Comparison of ENCODE assay signal across 24 cellular contexts in the genomic region with DNA sequence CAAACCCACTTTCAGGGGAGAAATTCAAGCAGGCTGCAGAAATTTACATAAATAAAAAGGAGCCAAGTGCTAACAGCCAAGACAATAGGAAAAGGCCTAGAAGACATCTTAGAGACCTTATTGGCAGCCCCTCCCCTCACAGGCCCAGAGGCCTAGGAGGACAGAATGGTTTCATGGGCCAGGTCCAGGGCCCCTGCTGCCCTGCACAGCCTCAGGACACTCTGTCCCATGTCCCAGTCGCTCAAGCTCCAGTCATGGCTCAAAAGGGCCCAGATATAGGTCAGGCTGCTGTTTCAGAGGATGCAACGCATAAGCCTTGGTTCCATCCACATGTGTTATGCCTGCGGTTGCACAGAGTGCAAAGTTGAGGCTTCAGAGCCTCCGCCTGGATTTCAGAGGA. TPM values are rescaled to one million over a fixed set of nuclear protein-coding genes. Genes with fewer than 3 reads are reported as not detected.
DNase-seq lines count a peak whose midpoint lies in the region; ATAC-seq, FAIRE-seq and TF ChIP-seq lines count a peak whose summit lies in the region.
"Had no signal": no experiment of that assay in that cellular context is flagged by ENCODE, and none has a peak within 500 bp of the region (broad histone marks: within the 10 kb centered on the region; RNA-seq: fewer than 3 reads in every experiment).

No MANE protein-coding gene starts in this region.

- DNase-seq in A549 (ENCODE audit: low read depth in 1 of 2, low spot score in 1 of 2) (no peak), endodermal cell (no peak), neuronal stem cell (ENCODE audit: low spot score) (no peak), GM10266 (ENCODE audit: extremely low spot score) (no peak), immature natural killer cell (no peak)
- no peak for DNase-seq in activated naive CD4-positive, alpha-beta T cell treated with anti-CD3 and anti-CD28 coated beads, Interleukin-2, amount 50 U/mL, for 16 hours
- DNase-seq: CD8-positive, alpha-beta memory T cell; DMS79 treated with DMSO at 0.1 percent for 48 hours; GF-D8; MM.1S; NCI-H2029; NCI-H446; NCI-H524 treated with DMSO at 0.1 percent for 48 hours; NCI-H82; NK-92 treated with Interleukin-12 subunit alpha and Interleukin-12 subunit beta, amount 100 ng/mL, for 24 hours; PC-3; SJCRH30 had no signal

- H3K4me1 ChIP-seq in A549 = no peaks in the 10 kb centered on the region
- no peaks in the 10 kb centered on the region for H3K4me1 ChIP-seq in HEK293 (ENCODE audit: control insufficient read depth, insufficient read depth, low read length)
- H3K4me1 ChIP-seq in endodermal cell (ENCODE audit: control insufficient read depth, insufficient read depth, low read length) = no peaks in the 10 kb centered on the region
- H3K4me1 ChIP-seq in neuronal stem cell (ENCODE audit: control insufficient read depth in 2 of 2, insufficient read depth in 1 of 2, low read depth in 1 of 2, low read length in 2 of 2) = peaks cover 0 to 4% of the 10 kb centered on the region in 2 donors
- H3K4me1 ChIP-seq: SJCRH30 had no signal

- no peak overlapping the region for H2BK5ac ChIP-seq in neuronal stem cell (ENCODE audit: low read length)

- H3K4me1 Mint-ChIP-seq in endodermal cell (peaks cover 11% of the 10 kb centered on the region), immature natural killer cell (peaks cover 19 to 23% of the 10 kb centered on the region in 2 donors)

- H2AK5ac ChIP-seq in neuronal stem cell (ENCODE audit: low read depth, low read length) = no peak overlapping the region

- H3K9ac ChIP-seq in endodermal cell (ENCODE audit: extremely low read depth, low read length, poor library complexity, severe bottlenecking) = no peak overlapping the region
- H3K9ac ChIP-seq in neuronal stem cell (ENCODE audit: low read depth, low read length, poor library complexity) = no peak overlapping the region
- H3K9ac ChIP-seq: KMS-11 had no signal

- H4K91ac ChIP-seq in neuronal stem cell (ENCODE audit: low read depth, low read length, poor library complexity) = no peak overlapping the region

- TF ChIP-seq POLR2A in A549 (IDR thresholded peaks at IDR 0.05; ENCODE audit: low read length) = no peak

- H3K27ac Mint-ChIP-seq in endodermal cell = no peak overlapping the region
- no peak overlapping the region for H3K27ac Mint-ChIP-seq in immature natural killer cell
- H3K27ac Mint-ChIP-seq: CD14-positive monocyte had no signal

- FAIRE-seq in A549 (lab: Jason Lieb, UNC) = no peak
- FAIRE-seq: A204.1, GM12892 had no signal

- POLR2A ChIA-PET in A549 (lab: Yijun Ruan, JAX) = no interaction called here
- POLR2A ChIA-PET in HEK293 (lab: Yijun Ruan, JAX) = no interaction called here

- H3K27me3 ChIP-seq in endodermal cell (ENCODE audit: control insufficient read depth, insufficient read depth, low read length, poor library complexity, severe bottlenecking) (no peaks in the 10 kb centered on the region), neuronal stem cell (ENCODE audit: control insufficient read depth in 3 of 3, insufficient read depth in 3 of 3, low read depth in 1 of 3, low read length in 3 of 3) (no peaks in the 10 kb centered on the region)
- H3K27me3 ChIP-seq: SJCRH30 had no signal

- H3K27me3 Mint-ChIP-seq in endodermal cell (ENCODE audit: insufficient read depth) (no peaks in the 10 kb centered on the region), immature natural killer cell (ENCODE audit: low read depth in 3 of 3) (peaks cover 0 to 3% (median 2%) of the 10 kb centered on the region in 3 donors)

- no peak overlapping the region for H3K14ac ChIP-seq in neuronal stem cell (ENCODE audit: low read length)

- WGBS in A549 (ENCODE audit: missing lambda C conversion rate) = 70% methylated on average over 2 of the region's 4 CpGs
- 81 to 94% methylated on average over 4 of the region's 4 CpGs for WGBS in endodermal cell (ENCODE audit: insufficient coverage in 1 of 2, insufficient read length in 1 of 2), 2 experiments
- WGBS in neuronal stem cell (ENCODE audit: extremely low coverage in 2 of 2, insufficient read length in 2 of 2, insufficient replicate concordance in 1 of 2), 2 donors = no CpG with 5 or more reads among the region's 4 CpGs

- no peak overlapping the region for H3K4me3 Mint-ChIP-seq in endodermal cell
- H3K4me3 Mint-ChIP-seq in immature natural killer cell = no peak overlapping the region
- H3K4me3 Mint-ChIP-seq: CD14-positive monocyte; CD8-positive, alpha-beta memory T cell had no signal

- H2AFZ ChIP-seq in neuronal stem cell (ENCODE audit: low read length) = no peak overlapping the region

- H3K9me3 Mint-ChIP-seq in endodermal cell = peaks cover 40% of the 10 kb centered on the region
- peaks cover 0 to 7% (median 3%) of the 10 kb centered on the region in 6 donors for H3K9me3 Mint-ChIP-seq in immature natural killer cell

- H3K36me3 Mint-ChIP-seq in endodermal cell (ENCODE audit: low read depth) = peaks cover 74% of the 10 kb centered on the region
- H3K36me3 Mint-ChIP-seq in immature natural killer cell = peaks cover 30 to 46% (median 45%) of the 10 kb centered on the region in 3 donors

- H3K9me3 ChIP-seq in A549 (peaks cover 5% of the 10 kb centered on the region; the same call in 1 of the 3 replicates), HEK293 (ENCODE audit: control insufficient read depth, insufficient read depth, low read depth, low read length) (no peaks in the 10 kb centered on the region), endodermal cell (ENCODE audit: control insufficient read depth, low read length) (peaks cover 36% of the 10 kb centered on the region), neuronal stem cell (replicated peaks in 1 of 2; ENCODE audit: control insufficient read depth in 2 of 2, insufficient read depth in 1 of 2, low read depth in 1 of 2, low read length in 2 of 2) (peaks cover 8 to 25% of the 10 kb centered on the region in 2 donors)

- H3K36me3 ChIP-seq in HEK293 (ENCODE audit: control insufficient read depth in 2 of 2, insufficient read depth in 1 of 2, low read length in 2 of 2) = peaks cover 0 to 50% of the 10 kb centered on the region in 2 experiments; a peak in 1 of 3 replicates
- peaks cover 36% of the 10 kb centered on the region for H3K36me3 ChIP-seq in endodermal cell (ENCODE audit: control insufficient read depth, insufficient read depth, low read length)
- peaks cover 4 to 51% of the 10 kb centered on the region in 2 donors for H3K36me3 ChIP-seq in neuronal stem cell (replicated peaks in 1 of 2; ENCODE audit: control insufficient read depth in 2 of 2, insufficient read depth in 2 of 2, low read length in 2 of 2)
- H3K36me3 ChIP-seq: SJCRH30 had no signal

- H3K27ac ChIP-seq in A549 (no peak overlapping the region), HEK293 (ENCODE audit: extremely low read depth, low read depth, low read length) (no peak overlapping the region), endodermal cell (ENCODE audit: low read depth, low read length) (no peak overlapping the region), neuronal stem cell (replicated peaks; ENCODE audit: low read length) (no peak overlapping the region)
- H3K27ac ChIP-seq: KMS-11, SJCRH30 had no signal

- no peak overlapping the region for H3K4me2 ChIP-seq in A549
- H3K4me2 ChIP-seq in neuronal stem cell (ENCODE audit: insufficient read depth, low read length, poor library complexity, severe bottlenecking) = no peak overlapping the region
- H3K4me2 ChIP-seq: KMS-11 had no signal

- H3K4ac ChIP-seq in neuronal stem cell (ENCODE audit: low read length) = no peak overlapping the region

- H3K79me1 ChIP-seq in neuronal stem cell (ENCODE audit: low read depth, low read length) = no peaks in the 10 kb centered on the region

- H3K18ac ChIP-seq in neuronal stem cell (ENCODE audit: low read length) = peak overlapping the region; percentile 16

- TF ChIP-seq RAD21 in A549 (conservative IDR thresholded peaks at IDR 0.05 in 1 of 2, IDR thresholded peaks at IDR 0.05 in 1 of 2) = no peak

- no peak overlapping the region for H2BK120ac ChIP-seq in neuronal stem cell (ENCODE audit: low read depth, low read length)

- no peak overlapping the region for H4K8ac ChIP-seq in neuronal stem cell (ENCODE audit: low read depth, low read length)

- no peak for TF ChIP-seq CTCF in A549 (IDR thresholded peaks at IDR 0.05)
- TF ChIP-seq CTCF in HEK293 (tag by site-specific recombination; IDR thresholded peaks at IDR 0.05) = no peak
- TF ChIP-seq CTCF in endodermal cell (conservative IDR thresholded peaks at IDR 0.05) = no peak
- TF ChIP-seq CTCF in GM10266 (IDR thresholded peaks at IDR 0.05; ENCODE audit: control insufficient read depth, insufficient read depth, low read depth, missing control alignments) = no peak

- ATAC-seq in A549 = no peak
- ATAC-seq in HG03280 (IDR thresholded peaks at IDR 0.05; ENCODE audit: unreplicated experiment) = no peak
- ATAC-seq: PC-3, Right ventricle myocardium inferior had no signal

- CTCF ChIA-PET in A549 (lab: Yijun Ruan, JAX) = interaction anchor here (0.6 kb wide), 1 partner anchor 888 kb away, joined by 5 read pairs; no protein-coding TSS in a partner anchor
- CTCF ChIA-PET in HEK293 (lab: Yijun Ruan, JAX) = no interaction called here

- no peak overlapping the region for H3K4me3 ChIP-seq in A549
- H3K4me3 ChIP-seq in HEK293 (ENCODE audit: low read depth, low read length) = no peak overlapping the region
- peak overlapping the region; percentile 68 for H3K4me3 ChIP-seq in endodermal cell (ENCODE audit: low read length)
- no peak overlapping the region for H3K4me3 ChIP-seq in neuronal stem cell (ENCODE audit: low read length in 2 of 2)
- H3K4me3 ChIP-seq: SJCRH30 had no signal

- no peak overlapping the region for H2BK15ac ChIP-seq in neuronal stem cell (ENCODE audit: low read length)

- H3K23ac ChIP-seq in neuronal stem cell (ENCODE audit: low read depth, low read length, poor library complexity) = no peak overlapping the region

- TF ChIP-seq EP300 in A549 (IDR thresholded peaks at IDR 0.05) = no peak

- no peak overlapping the region for H2BK12ac ChIP-seq in neuronal stem cell (ENCODE audit: low read length)

RNA-seq across cellular contexts. Expression of gene SLC41A3, which starts 55.8 kb away (rescaled TPM):
- polyA plus RNA-seq in A549 (2011; rRNA removed) = 24.2 and 29.6 TPM in 2 replicates
- 25.9 and 30.0 TPM in 2 replicates for polyA plus RNA-seq in A549 (2012; cell fraction: cytosol; rRNA removed)
- polyA plus RNA-seq in A549 (2012; cell fraction: nucleus; rRNA removed) = 47.5 and 56.1 TPM in 2 replicates
- polyA plus RNA-seq in A549 (2017; fragmentation: RNase III; extraction: RNeasy Plus Mini Kit Qiagen cat#74134 plus additional on column Dnase treatment) = 17.3 to 20.0 TPM (median 18.9 TPM) in 3 replicates
- 28.3 and 32.5 TPM in 2 replicates for polyA minus RNA-seq in A549 (2011; rRNA and poly(A)+ RNA removed)
- 10 to 100 TPM; 46.8 to 50.4 TPM for total RNA-seq in endodermal cell
- 48.2 TPM for polyA plus RNA-seq in endodermal cell (2013, experiment 1 of 2)
- polyA plus RNA-seq in endodermal cell (2013, experiment 2 of 2) = 42.7 TPM
- polyA plus RNA-seq in neuronal stem cell (2013, experiment 1 of 2) = 46.4 TPM
- polyA plus RNA-seq in neuronal stem cell (2013, experiment 2 of 2) = 47.5 TPM
- 10 to 100 TPM; 24.1 to 28.0 (median 25.4) TPM for polyA plus RNA-seq in immature natural killer cell

RNA-seq across cellular contexts. Expression of gene ROPN1B, which starts 59.1 kb away (rescaled TPM):
- polyA plus RNA-seq in A549 (2011; rRNA removed) (not detected in 2 replicates), A549 (2017; fragmentation: RNase III; extraction: RNeasy Plus Mini Kit Qiagen cat#74134 plus additional on column Dnase treatment) (not detected in 3 replicates), immature natural killer cell (under 1 TPM in 1 of 3 donors, not detected in 2; 0.51 TPM)
- polyA plus RNA-seq in A549 (2012; cell fraction: cytosol; rRNA removed) = not detected in 2 replicates
- polyA plus RNA-seq in A549 (2012; cell fraction: nucleus; rRNA removed) = not detected in 2 replicates
- not detected in 2 replicates for polyA minus RNA-seq in A549 (2011; rRNA and poly(A)+ RNA removed)
- not detected for total RNA-seq in endodermal cell
- polyA plus RNA-seq in endodermal cell (2013, experiment 1 of 2) = 0.71 TPM
- polyA plus RNA-seq in endodermal cell (2013, experiment 2 of 2) = 0.70 TPM
- 0.04 TPM for polyA plus RNA-seq in neuronal stem cell (2013, experiment 1 of 2)
- polyA plus RNA-seq in neuronal stem cell (2013, experiment 2 of 2) = not detected
- total RNA-seq: CD8-positive, alpha-beta memory T cell; SJCRH30 had no signal
- polyA plus RNA-seq: CD14-positive monocyte; CD8-positive, alpha-beta memory T cell had no signal
